ENCODE assay signal across 8 cellular contexts in genomic region chr10:119651514-119652327, GRCh38. TPM values are rescaled to one million over a fixed set of nuclear protein-coding genes. Genes with fewer than 3 reads are reported as not detected.
DNase-seq lines count a peak whose midpoint lies in the region; ATAC-seq and TF ChIP-seq lines count a peak whose summit lies in the region.

No MANE protein-coding gene starts in this region.

- peaks cover 19% of the 10 kb centered on the region for H3K36me3 Mint-ChIP-seq in HFFc6 (ENCODE audit: low read depth)

- H3K27ac ChIP-seq in SK-N-MC = no peak overlapping the region; the same call in 1 of the 2 replicates
- H3K27ac ChIP-seq in duodenal mucosa (ENCODE audit: low read depth, low read length) = peak overlapping the region; percentile 83

- H3K27ac Mint-ChIP-seq in HFFc6 = peak overlapping the region; percentile 97

- intact Hi-C loops in mucosa of descending colon (cut with DNase I, micrococcal nuclease) = no loop called here

- ATAC-seq in mucosa of descending colon (peak; percentile 28), GM18861 (IDR thresholded peaks at IDR 0.05; ENCODE audit: unreplicated experiment) (no peak)

- H3K4me3 Mint-ChIP-seq in HFFc6 = peak overlapping the region; percentile 91

- peak overlapping the region; percentile 64 for H3K4me3 ChIP-seq in GM06990 (replicated peaks; ENCODE audit: low read depth, low read length)
- H3K4me3 ChIP-seq in SK-N-MC = peak overlapping the region; percentile 81
- H3K4me3 ChIP-seq in duodenal mucosa (ENCODE audit: low read depth in 1 of 2, low read length in 2 of 2) = peak overlapping the region; percentile 78 to 93
- H3K4me3 ChIP-seq in mucosa of descending colon = peak overlapping the region; percentile 67

- DNase-seq in GM06990 (ENCODE audit: extremely low read depth, insufficient read length) (no peak), HFFc6 (no peak), SK-N-MC (ENCODE audit: low read depth, low spot score) (no peak), mucosa of descending colon (peak in 2 of 3 donors; percentile 23 to 78), NCI-H2171 treated with DMSO at 0.1 percent for 48 hours (lab: John Stamatoyannopoulos, UW) (no peak), A172 (ENCODE audit: low spot score) (no peak)

- no peaks in the 10 kb centered on the region; the same call in 1 of the 2 replicates for H3K36me3 ChIP-seq in GM06990 (ENCODE audit: control insufficient read depth, insufficient read depth, low read length)
- H3K36me3 ChIP-seq in SK-N-MC (ENCODE audit: insufficient read depth, low read length) = no peaks in the 10 kb centered on the region
- H3K36me3 ChIP-seq in duodenal mucosa (ENCODE audit: control insufficient read depth in 1 of 2, insufficient read depth in 2 of 2, low read length in 2 of 2) = peaks cover 0 to 10% of the 10 kb centered on the region in 2 donors
- H3K36me3 ChIP-seq in mucosa of descending colon (ENCODE audit: low read depth) = no peaks in the 10 kb centered on the region

- H3K27me3 ChIP-seq in GM06990 (replicated peaks; ENCODE audit: control insufficient read depth, insufficient read depth, low read length) (no peaks in the 10 kb centered on the region), duodenal mucosa (ENCODE audit: control insufficient read depth in 1 of 2, insufficient read depth in 2 of 2, low read length in 2 of 2) (no peaks in the 10 kb centered on the region)

- H3K4me1 ChIP-seq in duodenal mucosa (ENCODE audit: control insufficient read depth in 1 of 2, insufficient read depth in 2 of 2, low read length in 2 of 2) (peaks cover 14 to 30% of the 10 kb centered on the region in 2 donors), mucosa of descending colon (ENCODE audit: low read depth) (peaks cover 18% of the 10 kb centered on the region)

- TF ChIP-seq CTCF in GM06990 (IDR thresholded peaks at IDR 0.05; ENCODE audit: insufficient read depth, low read length, poor library complexity, severe bottlenecking) = no peak
- TF ChIP-seq CTCF in HFFc6 (IDR thresholded peaks at IDR 0.05) = no peak
- no peak for TF ChIP-seq CTCF in mucosa of descending colon (IDR thresholded peaks at IDR 0.05)

- peaks cover 3% of the 10 kb centered on the region for H3K27me3 Mint-ChIP-seq in HFFc6 (ENCODE audit: insufficient read depth)

- no peaks in the 10 kb centered on the region for H3K9me3 Mint-ChIP-seq in HFFc6

- H3K4me1 Mint-ChIP-seq in HFFc6 (ENCODE audit: low read depth) = peaks cover 46% of the 10 kb centered on the region

- H3K9ac ChIP-seq in SK-N-MC (ENCODE audit: insufficient read length) (peak overlapping the region; percentile 77), duodenal mucosa (ENCODE audit: low read depth in 1 of 2, low read length in 2 of 2) (peak overlapping the region; percentile 93 to 94)

- H3K9me3 ChIP-seq in SK-N-MC (ENCODE audit: low read depth, low read length) (no peaks in the 10 kb centered on the region), duodenal mucosa (ENCODE audit: control insufficient read depth in 1 of 2, low read length in 2 of 2) (no peaks in the 10 kb centered on the region), mucosa of descending colon (no peaks in the 10 kb centered on the region)

RNA-seq across cellular contexts. Expression of gene BAG3, which starts 0.5 kb away (rescaled TPM):
- 100 to 1,000 TPM in 4 of 6 experiments, 10 to 100 TPM in 2; 97.2 to 108 (median 101) TPM for total RNA-seq in HFFc6 (2021; fragmentation: NEBNext Ultra II Directional; extraction: Animal tissue kit (Norgen Biotek cat#: 25700))
- total RNA-seq in mucosa of descending colon = 10 to 100 TPM; 15.4 to 55.9 (median 26.3) TPM
- total RNA-seq in A172 (2014; rRNA removed; shearing (Covaris generic)) = 31.0 and 39.8 TPM in 2 replicates

RNA-seq across cellular contexts. Expression of gene TIAL1, which starts 55.0 kb away (rescaled TPM):
- total RNA-seq in HFFc6 (2021; fragmentation: NEBNext Ultra II Directional; extraction: Animal tissue kit (Norgen Biotek cat#: 25700)) = 100 to 1,000 TPM; 129 to 149 (median 134) TPM
- total RNA-seq in mucosa of descending colon = 100 to 1,000 TPM in 2 of 3 donors, 10 to 100 TPM in 1; 85.6 to 122 (median 101) TPM
- 52.4 and 62.5 TPM in 2 replicates for total RNA-seq in A172 (2014; rRNA removed; shearing (Covaris generic))

Comparison
In these comparisons a context has a peak if more than half of its experiments do, and no peak if none do; other contexts are left out.
1. DNase-seq: peak in mucosa of descending colon (2 of 3); none in GM06990 (single experiment), HFFc6 (single experiment), SK-N-MC (single experiment), NCI-H2171 treated with DMSO at 0.1 percent for 48 hours (single experiment) and A172 (single experiment).
2. Peak in every context shown above with its lines, with median percentiles within 50 percentile points of each other: H3K4me3 ChIP-seq.